38 cellular contexts compared by ENCODE assay signal in genomic region chr7:80957226-80957625, GRCh38. TPM values are rescaled to one million over a fixed set of nuclear protein-coding genes. Genes with fewer than 3 reads are reported as not detected.
"Had no signal": no experiment of that assay in that cellular context is flagged by ENCODE, and none has a peak within 500 bp of the region (broad histone marks: within the 10 kb centered on the region; RNA-seq: fewer than 3 reads in every experiment).

No MANE protein-coding gene starts in this region.

- H3K36me3 ChIP-seq: adrenal gland, breast epithelium, cardiac muscle cell, colonic mucosa, esophagus squamous epithelium, gastroesophageal sphincter, heart right ventricle had no signal

- FAIRE-seq: endometrium, endothelial cell of umbilical vein had no signal

- DNase-seq: activated CD4-positive, alpha-beta memory T cell treated with anti-CD3 and anti-CD28 coated beads for 36 hours; activated CD4-positive, alpha-beta T cell treated with anti-CD3 and anti-CD28 coated beads for 36 hours; activated CD4-positive, alpha-beta T cell treated with anti-CD3 and anti-CD28 coated beads, Interleukin-2, amount 10 ng/mL, durations not matched to agents 24 days and 14 days; activated CD4-positive, CD25-positive, alpha-beta regulatory T cell; activated CD4-positive, CD25-positive, alpha-beta regulatory T cell treated with anti-CD3 and anti-CD28 coated beads, Interleukin-2, amount 50 U/mL, for 72 hours; activated CD8-positive, alpha-beta memory T cell treated with anti-CD3 and anti-CD28 coated beads, Interleukin-2, amount 10 ng/mL, durations not matched to agents 7 days and 5 days; activated CD8-positive, alpha-beta memory T cell treated with anti-CD3 and anti-CD28 coated beads, Interleukin-2, amount 50 U/mL, for 4 hours; activated CD8-positive, alpha-beta T cell treated with anti-CD3 and anti-CD28 coated beads, Interleukin-2, amount 10 ng/mL, durations not matched to agents 7 days and 5 days; activated effector memory CD4-positive, alpha-beta T cell treated with anti-CD3 and anti-CD28 coated beads, Interleukin-2, amount 50 U/mL, for 16 hours; activated naive CD4-positive, alpha-beta T cell treated with anti-CD3 and anti-CD28 coated beads for 36 hours; activated naive CD8-positive, alpha-beta T cell treated with anti-CD3 and anti-CD28 coated beads for 36 hours; activated naive CD8-positive, alpha-beta T cell treated with anti-CD3 and anti-CD28 coated beads, Interleukin-2, amount 50 U/mL, for 24 hours; activated T-cell treated with anti-CD3 and anti-CD28 coated beads, Interleukin-2, amount 50 U/mL, for 1 hour; activated T-cell treated with anti-CD3 and anti-CD28 coated beads, Interleukin-2, amount 50 U/mL, for 48 hours; adrenal gland; amygdala; aorta; central memory CD4-positive, alpha-beta T cell; cerebellar nuclear complex; colonic mucosa; effector CD8-positive, alpha-beta T cell; esophagus squamous epithelium; foreskin melanocyte; heart right ventricle; T-helper 9 cell had no signal

- H3K9me3 ChIP-seq: adrenal gland, breast epithelium, colonic mucosa, esophagus squamous epithelium, gastroesophageal sphincter, heart right ventricle had no signal

- H3K4me1 Mint-ChIP-seq: activated CD4-positive, alpha-beta T cell treated with anti-CD3 and anti-CD28 coated beads for 36 hours; activated CD4-positive, alpha-beta T cell treated with anti-CD3 and anti-CD28 coated beads, Interleukin-2, amount 10 ng/mL, durations not matched to agents 24 days and 14 days; activated CD8-positive, alpha-beta memory T cell treated with anti-CD3 and anti-CD28 coated beads, Interleukin-2, amount 10 ng/mL, durations not matched to agents 7 days and 5 days; activated naive CD4-positive, alpha-beta T cell treated with anti-CD3 and anti-CD28 coated beads, Interleukin-2, amount 50 U/mL, for 24 hours; activated naive CD8-positive, alpha-beta T cell treated with anti-CD3 and anti-CD28 coated beads for 36 hours; activated naive CD8-positive, alpha-beta T cell treated with anti-CD3 and anti-CD28 coated beads, Interleukin-2, amount 50 U/mL, for 24 hours; brain had no signal

- H3K4me1 ChIP-seq: adrenal gland, breast epithelium, colonic mucosa, esophagus squamous epithelium, gastroesophageal sphincter, heart right ventricle had no signal

- H3K79me2 ChIP-seq: hepatocyte had no signal

- H3K27ac ChIP-seq: adrenal gland, breast epithelium, cardiac muscle cell, colonic mucosa, epithelial cell of prostate, esophagus squamous epithelium, gastroesophageal sphincter, heart right ventricle, hepatocyte had no signal

- H3K4me3 ChIP-seq: adrenal gland, breast epithelium, cardiac muscle cell, colonic mucosa, esophagus squamous epithelium, gastroesophageal sphincter, heart right ventricle, hepatocyte had no signal

- H3K4me2 ChIP-seq: hepatocyte had no signal

- ATAC-seq: activated CD4-positive, alpha-beta T cell treated with anti-CD3 and anti-CD28 coated beads for 36 hours; activated CD8-positive, alpha-beta memory T cell treated with anti-CD3 and anti-CD28 coated beads, Interleukin-2, amount 10 ng/mL, durations not matched to agents 7 days and 5 days; activated CD8-positive, alpha-beta T cell treated with anti-CD3 and anti-CD28 coated beads, Interleukin-2, amount 10 ng/mL, durations not matched to agents 7 days and 5 days; activated naive CD8-positive, alpha-beta T cell treated with anti-CD3 and anti-CD28 coated beads, Interleukin-2, amount 50 U/mL, for 24 hours; gastroesophageal sphincter; heart right ventricle had no signal

- H2AFZ ChIP-seq: hepatocyte had no signal

- H3K27me3 Mint-ChIP-seq: activated CD4-positive, alpha-beta memory T cell treated with anti-CD3 and anti-CD28 coated beads for 36 hours; activated CD4-positive, alpha-beta T cell treated with anti-CD3 and anti-CD28 coated beads for 36 hours; activated CD4-positive, alpha-beta T cell treated with anti-CD3 and anti-CD28 coated beads, Interleukin-2, amount 10 ng/mL, durations not matched to agents 24 days and 14 days; activated CD8-positive, alpha-beta memory T cell treated with anti-CD3 and anti-CD28 coated beads, Interleukin-2, amount 10 ng/mL, durations not matched to agents 7 days and 5 days; activated naive CD4-positive, alpha-beta T cell treated with anti-CD3 and anti-CD28 coated beads, Interleukin-2, amount 50 U/mL, for 24 hours; activated naive CD8-positive, alpha-beta T cell treated with anti-CD3 and anti-CD28 coated beads for 36 hours; activated naive CD8-positive, alpha-beta T cell treated with anti-CD3 and anti-CD28 coated beads, Interleukin-2, amount 50 U/mL, for 24 hours; brain had no signal

- H3K27ac Mint-ChIP-seq: activated CD4-positive, alpha-beta memory T cell treated with anti-CD3 and anti-CD28 coated beads for 36 hours; activated CD4-positive, alpha-beta T cell treated with anti-CD3 and anti-CD28 coated beads for 36 hours; activated CD4-positive, alpha-beta T cell treated with anti-CD3 and anti-CD28 coated beads, Interleukin-2, amount 10 ng/mL, durations not matched to agents 24 days and 14 days; activated CD8-positive, alpha-beta memory T cell treated with anti-CD3 and anti-CD28 coated beads, Interleukin-2, amount 10 ng/mL, durations not matched to agents 7 days and 5 days; activated CD8-positive, alpha-beta T cell treated with anti-CD3 and anti-CD28 coated beads, Interleukin-2, amount 10 ng/mL, durations not matched to agents 7 days and 5 days; activated naive CD4-positive, alpha-beta T cell treated with anti-CD3 and anti-CD28 coated beads for 36 hours; activated naive CD4-positive, alpha-beta T cell treated with anti-CD3 and anti-CD28 coated beads, Interleukin-2, amount 50 U/mL, for 24 hours; activated naive CD8-positive, alpha-beta T cell treated with anti-CD3 and anti-CD28 coated beads for 36 hours; activated naive CD8-positive, alpha-beta T cell treated with anti-CD3 and anti-CD28 coated beads, Interleukin-2, amount 50 U/mL, for 24 hours; activated T-helper 1 cell treated with anti-CD3 and anti-CD28 coated beads, Interleukin-12 subunit alpha, Interleukin-12 subunit beta, Interleukin-2, Interleukin-4 antibody, amounts not matched to agents 30 ng/mL and 10 ng/mL and 1 ng/mL, durations not matched to agents 14 hours and 24 hours and 36 hours; activated T-helper 2 cell treated with anti-CD3 and anti-CD28 coated beads, Interferon-gamma antibody, Interleukin-2, Interleukin-4, amounts not matched to agents 10 μg/mL and 5 μg/mL and 100 μg/mL, durations not matched to agents 14 hours and 24 hours and 36 hours; brain had no signal

- H3K4me3 Mint-ChIP-seq: activated CD4-positive, alpha-beta memory T cell treated with anti-CD3 and anti-CD28 coated beads for 36 hours; activated CD4-positive, alpha-beta T cell treated with anti-CD3 and anti-CD28 coated beads for 36 hours; activated CD4-positive, alpha-beta T cell treated with anti-CD3 and anti-CD28 coated beads, Interleukin-2, amount 10 ng/mL, durations not matched to agents 24 days and 14 days; activated CD8-positive, alpha-beta memory T cell treated with anti-CD3 and anti-CD28 coated beads, Interleukin-2, amount 10 ng/mL, durations not matched to agents 7 days and 5 days; activated CD8-positive, alpha-beta T cell treated with anti-CD3 and anti-CD28 coated beads, Interleukin-2, amount 10 ng/mL, durations not matched to agents 7 days and 5 days; activated naive CD4-positive, alpha-beta T cell treated with anti-CD3 and anti-CD28 coated beads for 36 hours; activated naive CD4-positive, alpha-beta T cell treated with anti-CD3 and anti-CD28 coated beads, Interleukin-2, amount 50 U/mL, for 24 hours; activated naive CD8-positive, alpha-beta T cell treated with anti-CD3 and anti-CD28 coated beads for 36 hours; activated naive CD8-positive, alpha-beta T cell treated with anti-CD3 and anti-CD28 coated beads, Interleukin-2, amount 50 U/mL, for 24 hours; activated T-helper 1 cell treated with anti-CD3 and anti-CD28 coated beads, Interleukin-12 subunit alpha, Interleukin-12 subunit beta, Interleukin-2, Interleukin-4 antibody, amounts not matched to agents 30 ng/mL and 10 ng/mL and 1 ng/mL, durations not matched to agents 14 hours and 24 hours and 36 hours; brain had no signal

- H3K9me3 Mint-ChIP-seq: activated CD4-positive, alpha-beta T cell treated with anti-CD3 and anti-CD28 coated beads, Interleukin-2, amount 10 ng/mL, durations not matched to agents 24 days and 14 days; activated naive CD8-positive, alpha-beta T cell treated with anti-CD3 and anti-CD28 coated beads for 36 hours; activated T-helper 1 cell treated with anti-CD3 and anti-CD28 coated beads, Interleukin-12 subunit alpha, Interleukin-12 subunit beta, Interleukin-2, Interleukin-4 antibody, amounts not matched to agents 30 ng/mL and 10 ng/mL and 1 ng/mL, durations not matched to agents 14 hours and 24 hours and 36 hours had no signal

- H3K27me3 ChIP-seq: adrenal gland, breast epithelium, cardiac muscle cell, colonic mucosa, esophagus squamous epithelium, gastroesophageal sphincter, heart right ventricle, hepatocyte had no signal

- H3K36me3 Mint-ChIP-seq: activated CD4-positive, alpha-beta memory T cell treated with anti-CD3 and anti-CD28 coated beads for 36 hours; activated CD8-positive, alpha-beta memory T cell treated with anti-CD3 and anti-CD28 coated beads, Interleukin-2, amount 10 ng/mL, durations not matched to agents 7 days and 5 days; activated naive CD4-positive, alpha-beta T cell treated with anti-CD3 and anti-CD28 coated beads, Interleukin-2, amount 50 U/mL, for 24 hours; activated naive CD8-positive, alpha-beta T cell treated with anti-CD3 and anti-CD28 coated beads for 36 hours; brain had no signal

RNA-seq across cellular contexts. Expression of gene SEMA3C, which starts 38.4 kb away (rescaled TPM):
- total RNA-seq: activated CD4-positive, alpha-beta memory T cell treated with anti-CD3 and anti-CD28 coated beads for 36 hours; activated CD4-positive, alpha-beta T cell treated with anti-CD3 and anti-CD28 coated beads for 36 hours; activated CD4-positive, alpha-beta T cell treated with anti-CD3 and anti-CD28 coated beads, Interleukin-2, amount 10 ng/mL, durations not matched to agents 24 days and 14 days; activated CD8-positive, alpha-beta memory T cell treated with anti-CD3 and anti-CD28 coated beads for 36 hours; activated CD8-positive, alpha-beta memory T cell treated with anti-CD3 and anti-CD28 coated beads, Interleukin-2, amount 10 ng/mL, durations not matched to agents 7 days and 5 days; activated CD8-positive, alpha-beta T cell treated with anti-CD3 and anti-CD28 coated beads, Interleukin-2, amount 10 ng/mL, durations not matched to agents 7 days and 5 days; activated naive CD4-positive, alpha-beta T cell treated with anti-CD3 and anti-CD28 coated beads for 36 hours; activated naive CD8-positive, alpha-beta T cell treated with anti-CD3 and anti-CD28 coated beads for 36 hours; activated T-helper 1 cell treated with anti-CD3 and anti-CD28 coated beads, Interleukin-12 subunit alpha, Interleukin-12 subunit beta, Interleukin-2, Interleukin-4 antibody, amounts not matched to agents 30 ng/mL and 10 ng/mL and 1 ng/mL, durations not matched to agents 14 hours and 24 hours and 36 hours; activated T-helper 2 cell treated with anti-CD3 and anti-CD28 coated beads, Interferon-gamma antibody, Interleukin-2, Interleukin-4, amounts not matched to agents 10 μg/mL and 5 μg/mL and 100 μg/mL, durations not matched to agents 14 hours and 24 hours and 36 hours; T-helper 2 cell treated with Interferon-gamma antibody and Interleukin-4, amounts not matched to agents 100 ng/mL and 5 ng/mL, for 36 hours had no signal
